ENCODE assay signal across 14 cellular contexts in genomic region chr1:85273397-85273796, GRCh38. TPM values are rescaled to one million over a fixed set of nuclear protein-coding genes. Genes with fewer than 3 reads are reported as not detected.
DNase-seq lines count a peak whose midpoint lies in the region; ATAC-seq, FAIRE-seq and TF ChIP-seq lines count a peak whose summit lies in the region.
"Had no signal": no experiment of that assay in that cellular context is flagged by ENCODE, and none has a peak within 500 bp of the region (broad histone marks: within the 10 kb centered on the region; RNA-seq: fewer than 3 reads in every experiment).

No MANE protein-coding gene starts in this region.

- intact Hi-C loops in dendritic cell treated with granulocyte-macrophage colony-stimulating factor and Interleukin-4, amounts not matched to agents 40 ng/mL and 50 ng/mL, for 4 days (cut with micrococcal nuclease), result loop anchor here (10.0 kb wide), 1 partner anchor 1431 kb away; the partner anchor contains the start of gene SH3GLB1

- peaks cover 8 to 24% of the 10 kb centered on the region in 2 donors for H3K36me3 Mint-ChIP-seq in activated T-cell treated with anti-CD3 and anti-CD28 coated beads, Interleukin-2, amount 50 U/mL, for 72 hours (ENCODE audit: insufficient read depth in 2 of 2)
- peaks cover 12% of the 10 kb centered on the region for H3K36me3 Mint-ChIP-seq in IgD-negative memory B cell
- peaks cover 66% of the 10 kb centered on the region for H3K36me3 Mint-ChIP-seq in dendritic cell treated with granulocyte-macrophage colony-stimulating factor and Interleukin-4, amounts not matched to agents 40 ng/mL and 50 ng/mL, for 4 days (ENCODE audit: low read depth)
- H3K36me3 Mint-ChIP-seq in progenitor cell of endocrine pancreas (ENCODE audit: insufficient read depth), result peaks cover 20% of the 10 kb centered on the region
- peaks cover 40% of the 10 kb centered on the region for H3K36me3 Mint-ChIP-seq in activated CD8-positive, alpha-beta memory T cell treated with anti-CD3 and anti-CD28 coated beads, Interleukin-2, amount 10 ng/mL, durations not matched to agents 7 days and 5 days

- TF ChIP-seq POLR2A in H54 (IDR thresholded peaks at IDR 0.05; ENCODE audit: low read depth, low read length), result no peak

- no peak for DNase-seq in activated T-cell treated with anti-CD3 and anti-CD28 coated beads, Interleukin-2, amount 50 U/mL, for 72 hours
- DNase-seq in activated T-cell treated with anti-CD3 and anti-CD28 coated beads, Interleukin-2, amount 50 U/mL, for 1 hour, result no peak
- DNase-seq in progenitor cell of endocrine pancreas (ENCODE audit: low spot score, unreplicated experiment), result no peak
- DNase-seq in H54 (ENCODE audit: insufficient read length, low spot score), result no peak
- DNase-seq in activated CD8-positive, alpha-beta memory T cell treated with anti-CD3 and anti-CD28 coated beads, Interleukin-2, amount 10 ng/mL, durations not matched to agents 7 days and 5 days, result no peak
- no peak for DNase-seq in inferior parietal cortex (ENCODE audit: extremely low spot score)
- DNase-seq: activated gamma-delta T cell; dermis blood vessel endothelial cell; NCI-H187 treated with DMSO at 0.1 percent for 48 hours; NK-92 treated with Interleukin-12 subunit alpha and Interleukin-12 subunit beta, amount 100 ng/mL, for 24 hours; stomach; WERI-Rb-1 had no signal

- no peaks in the 10 kb centered on the region for H3K9me3 Mint-ChIP-seq in activated T-cell treated with anti-CD3 and anti-CD28 coated beads, Interleukin-2, amount 50 U/mL, for 72 hours
- H3K9me3 Mint-ChIP-seq in IgD-negative memory B cell (no peaks in the 10 kb centered on the region), progenitor cell of endocrine pancreas (ENCODE audit: low read depth) (no peaks in the 10 kb centered on the region)
- H3K9me3 Mint-ChIP-seq in dendritic cell treated with granulocyte-macrophage colony-stimulating factor and Interleukin-4, amounts not matched to agents 40 ng/mL and 50 ng/mL, for 4 days, result no peaks in the 10 kb centered on the region
- H3K9me3 Mint-ChIP-seq in activated CD8-positive, alpha-beta memory T cell treated with anti-CD3 and anti-CD28 coated beads, Interleukin-2, amount 10 ng/mL, durations not matched to agents 7 days and 5 days (ENCODE audit: low read depth), result no peaks in the 10 kb centered on the region

- FAIRE-seq in H54 (lab: Jason Lieb, UNC), result no peak

- H3K4me3 Mint-ChIP-seq in activated T-cell treated with anti-CD3 and anti-CD28 coated beads, Interleukin-2, amount 50 U/mL, for 72 hours, result peak overlapping the region in 1 of 2 donors; percentile 41
- H3K4me3 Mint-ChIP-seq in IgD-negative memory B cell (peak overlapping the region; percentile 21 to 99 (median 49)), progenitor cell of endocrine pancreas (ENCODE audit: low read depth) (no peak overlapping the region)
- H3K4me3 Mint-ChIP-seq in dendritic cell treated with granulocyte-macrophage colony-stimulating factor and Interleukin-4, amounts not matched to agents 40 ng/mL and 50 ng/mL, for 4 days, result no peak overlapping the region
- no peak overlapping the region for H3K4me3 Mint-ChIP-seq in activated CD8-positive, alpha-beta memory T cell treated with anti-CD3 and anti-CD28 coated beads, Interleukin-2, amount 10 ng/mL, durations not matched to agents 7 days and 5 days

- H3K4me1 Mint-ChIP-seq in activated T-cell treated with anti-CD3 and anti-CD28 coated beads, Interleukin-2, amount 50 U/mL, for 72 hours (ENCODE audit: low read depth), result peaks cover 59% of the 10 kb centered on the region
- H3K4me1 Mint-ChIP-seq in IgD-negative memory B cell (peaks cover 51 to 56% (median 55%) of the 10 kb centered on the region in 3 donors), progenitor cell of endocrine pancreas (ENCODE audit: low read depth) (peaks cover 29% of the 10 kb centered on the region)
- peaks cover 52% of the 10 kb centered on the region for H3K4me1 Mint-ChIP-seq in dendritic cell treated with granulocyte-macrophage colony-stimulating factor and Interleukin-4, amounts not matched to agents 40 ng/mL and 50 ng/mL, for 4 days (ENCODE audit: low read depth)
- peaks cover 40% of the 10 kb centered on the region for H3K4me1 Mint-ChIP-seq in activated CD8-positive, alpha-beta memory T cell treated with anti-CD3 and anti-CD28 coated beads, Interleukin-2, amount 10 ng/mL, durations not matched to agents 7 days and 5 days

- H3K27me3 Mint-ChIP-seq in activated T-cell treated with anti-CD3 and anti-CD28 coated beads, Interleukin-2, amount 50 U/mL, for 72 hours (ENCODE audit: low read depth), result no peaks in the 10 kb centered on the region
- H3K27me3 Mint-ChIP-seq in IgD-negative memory B cell, result no peaks in the 10 kb centered on the region
- H3K27me3 Mint-ChIP-seq in dendritic cell treated with granulocyte-macrophage colony-stimulating factor and Interleukin-4, amounts not matched to agents 40 ng/mL and 50 ng/mL, for 4 days, result no peaks in the 10 kb centered on the region
- no peaks in the 10 kb centered on the region for H3K27me3 Mint-ChIP-seq in progenitor cell of endocrine pancreas
- H3K27me3 Mint-ChIP-seq in activated CD8-positive, alpha-beta memory T cell treated with anti-CD3 and anti-CD28 coated beads, Interleukin-2, amount 10 ng/mL, durations not matched to agents 7 days and 5 days, result no peaks in the 10 kb centered on the region

- no peak for TF ChIP-seq CTCF in progenitor cell of endocrine pancreas (IDR thresholded peaks at IDR 0.05; ENCODE audit: unreplicated experiment)

- ATAC-seq in activated T-cell treated with anti-CD3 and anti-CD28 coated beads, Interleukin-2, amount 50 U/mL, for 72 hours (replicated peaks in 1 of 2), result no peak
- ATAC-seq in activated CD8-positive, alpha-beta memory T cell treated with anti-CD3 and anti-CD28 coated beads, Interleukin-2, amount 10 ng/mL, durations not matched to agents 7 days and 5 days, result no peak

- peak overlapping the region; percentile 16 for H3K27ac Mint-ChIP-seq in activated T-cell treated with anti-CD3 and anti-CD28 coated beads, Interleukin-2, amount 50 U/mL, for 72 hours
- H3K27ac Mint-ChIP-seq in IgD-negative memory B cell, result peak overlapping the region; percentile 11 to 42 (median 15)
- H3K27ac Mint-ChIP-seq in dendritic cell treated with granulocyte-macrophage colony-stimulating factor and Interleukin-4, amounts not matched to agents 40 ng/mL and 50 ng/mL, for 4 days, result peak overlapping the region; percentile 99
- peak overlapping the region; percentile 10 for H3K27ac Mint-ChIP-seq in progenitor cell of endocrine pancreas
- H3K27ac Mint-ChIP-seq in activated CD8-positive, alpha-beta memory T cell treated with anti-CD3 and anti-CD28 coated beads, Interleukin-2, amount 10 ng/mL, durations not matched to agents 7 days and 5 days, result no peak overlapping the region

- CTCF ChIA-PET in activated CD8-positive, alpha-beta memory T cell treated with anti-CD3 and anti-CD28 coated beads, Interleukin-2, amount 10 ng/mL, durations not matched to agents 7 days and 5 days (lab: Charles Lee), result interaction anchor here (5.6 kb wide), 1 partner anchor 14 kb away, joined by 38 read pairs; the partner anchor contains the start of gene C1orf52

RNA-seq across cellular contexts. Expression of gene BCL10, which starts 3.0 kb away (rescaled TPM):
- 10 to 100 TPM; 23.8 to 30.1 TPM for total RNA-seq in activated T-cell treated with anti-CD3 and anti-CD28 coated beads, Interleukin-2, amount 50 U/mL, for 72 hours
- polyA plus RNA-seq in IgD-negative memory B cell, result 47.0 TPM
- 19.9 and 20.9 TPM in 2 replicates for total RNA-seq in progenitor cell of endocrine pancreas
- total RNA-seq in activated CD8-positive, alpha-beta memory T cell treated with anti-CD3 and anti-CD28 coated beads, Interleukin-2, amount 10 ng/mL, durations not matched to agents 7 days and 5 days, result 10 to 100 TPM; 23.9 to 26.9 TPM

RNA-seq across cellular contexts. Expression of gene C1orf52, which starts 13.9 kb away (rescaled TPM):
- total RNA-seq in activated T-cell treated with anti-CD3 and anti-CD28 coated beads, Interleukin-2, amount 50 U/mL, for 72 hours, result 10 to 100 TPM; 23.3 to 25.6 TPM
- 22.3 TPM for polyA plus RNA-seq in IgD-negative memory B cell
- total RNA-seq in progenitor cell of endocrine pancreas, result 41.0 and 42.2 TPM in 2 replicates
- total RNA-seq in activated CD8-positive, alpha-beta memory T cell treated with anti-CD3 and anti-CD28 coated beads, Interleukin-2, amount 10 ng/mL, durations not matched to agents 7 days and 5 days, result 10 to 100 TPM; 23.5 to 28.7 TPM

Comparison
In these comparisons a context has a peak if more than half of its experiments do, and no peak if none do; other contexts are left out.
1. H3K4me3 Mint-ChIP-seq: peak in IgD-negative memory B cell (4 of 4); none in dendritic cell treated with granulocyte-macrophage colony-stimulating factor and Interleukin-4, amounts not matched to agents 40 ng/mL and 50 ng/mL, for 4 days (single experiment), progenitor cell of endocrine pancreas (single experiment) and activated CD8-positive, alpha-beta memory T cell treated with anti-CD3 and anti-CD28 coated beads, Interleukin-2, amount 10 ng/mL, durations not matched to agents 7 days and 5 days (single experiment).